ENCODE assay signal across 12 cellular contexts in the genomic region with DNA sequence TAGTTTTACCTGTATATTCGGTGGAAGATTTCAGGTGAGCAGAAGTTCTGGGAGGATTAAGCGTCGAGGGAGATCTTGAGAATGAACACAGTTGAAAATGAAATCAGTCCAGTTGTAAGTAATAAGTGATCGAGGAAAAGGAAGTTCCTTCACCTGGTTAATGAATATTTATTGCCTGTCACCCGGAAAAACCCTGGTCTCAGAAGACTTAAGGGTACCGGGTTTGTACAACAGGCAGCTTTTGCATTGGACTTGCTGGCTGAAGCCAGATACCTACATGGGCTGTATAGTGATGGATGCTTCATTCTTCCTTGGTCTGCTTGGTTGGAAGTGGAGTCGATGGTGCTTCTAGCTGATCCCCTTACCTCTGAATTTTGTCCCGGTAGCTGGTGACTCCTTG.
DNase-seq lines count a peak whose midpoint lies in the region; ATAC-seq and TF ChIP-seq lines count a peak whose summit lies in the region.
"Had no signal": no experiment of that assay in that cellular context is flagged by ENCODE, and none has a peak within 500 bp of the region (broad histone marks: within the 10 kb centered on the region; RNA-seq: fewer than 3 reads in every experiment).

No MANE protein-coding gene starts in this region.

- TF ChIP-seq CTCF in HEK293 (tag by site-specific recombination; IDR thresholded peaks at IDR 0.05) (no peak), ovary (IDR thresholded peaks at IDR 0.05) (no peak), thyroid gland (IDR thresholded peaks at IDR 0.05) (no peak)

- intact Hi-C loops in ovary (cut with DNase I) (no loop called here), thyroid gland (cut with DNase I) (no loop called here)

- H3K4me1 Mint-ChIP-seq in CD8-positive, alpha-beta memory T cell: peaks cover 16 to 40% (median 17%) of the 10 kb centered on the region in 3 donors
- peaks cover 55% of the 10 kb centered on the region for H3K4me1 Mint-ChIP-seq in activated CD8-positive, alpha-beta T cell treated with anti-CD3 and anti-CD28 coated beads, Interleukin-2, amount 10 ng/mL, durations not matched to agents 7 days and 5 days (ENCODE audit: low read depth)
- H3K4me1 Mint-ChIP-seq in naive thymus-derived CD8-positive, alpha-beta T cell: peaks cover 26 to 79% (median 65%) of the 10 kb centered on the region in 4 donors

- H3K36me3 ChIP-seq in CD8-positive, alpha-beta memory T cell (ENCODE audit: insufficient read depth, low read length): no peaks in the 10 kb centered on the region
- H3K36me3 ChIP-seq in HEK293 (ENCODE audit: control insufficient read depth in 2 of 2, insufficient read depth in 1 of 2, low read length in 2 of 2): no peaks in the 10 kb centered on the region
- no peaks in the 10 kb centered on the region for H3K36me3 ChIP-seq in ovary
- no peaks in the 10 kb centered on the region for H3K36me3 ChIP-seq in thyroid gland
- H3K36me3 ChIP-seq: ascending aorta, SJCRH30 had no signal

- H3K27ac Mint-ChIP-seq in CD8-positive, alpha-beta memory T cell: peak overlapping the region in 7 of 8 donors; percentile 52 to 89 (median 75)
- peak overlapping the region; percentile 85 for H3K27ac Mint-ChIP-seq in activated CD8-positive, alpha-beta T cell treated with anti-CD3 and anti-CD28 coated beads, Interleukin-2, amount 10 ng/mL, durations not matched to agents 7 days and 5 days
- peak overlapping the region; percentile 52 to 97 (median 92) for H3K27ac Mint-ChIP-seq in naive thymus-derived CD8-positive, alpha-beta T cell

- no peaks in the 10 kb centered on the region for H3K9me3 Mint-ChIP-seq in CD8-positive, alpha-beta memory T cell
- H3K9me3 Mint-ChIP-seq in activated CD8-positive, alpha-beta T cell treated with anti-CD3 and anti-CD28 coated beads, Interleukin-2, amount 10 ng/mL, durations not matched to agents 7 days and 5 days (ENCODE audit: insufficient read depth): no peaks in the 10 kb centered on the region
- H3K9me3 Mint-ChIP-seq in naive thymus-derived CD8-positive, alpha-beta T cell: no peaks in the 10 kb centered on the region

- H3K9me3 ChIP-seq in CD8-positive, alpha-beta memory T cell (ENCODE audit: low read length): no peaks in the 10 kb centered on the region
- H3K9me3 ChIP-seq in HEK293 (ENCODE audit: control insufficient read depth, insufficient read depth, low read depth, low read length) (no peaks in the 10 kb centered on the region), ovary (no peaks in the 10 kb centered on the region), thyroid gland (no peaks in the 10 kb centered on the region)
- H3K9me3 ChIP-seq: ascending aorta, SJCRH30 had no signal

- POLR2A ChIA-PET in CD8-positive, alpha-beta memory T cell (lab: Charles Lee): no interaction called here
- POLR2A ChIA-PET in HEK293 (lab: Yijun Ruan, JAX): interaction anchor here (0.5 to 1.5 kb wide), 2 partner anchors 33 to 74 kb away, joined by 4 to 7 read pairs; no protein-coding TSS in a partner anchor
- POLR2A ChIA-PET in activated CD8-positive, alpha-beta T cell treated with anti-CD3 and anti-CD28 coated beads, Interleukin-2, amount 10 ng/mL, durations not matched to agents 7 days and 5 days (lab: Charles Lee): interaction anchor here (1.0 kb wide), 1 partner anchor 22 kb away, joined by 3 read pairs; no protein-coding TSS in a partner anchor
- POLR2A ChIA-PET in naive thymus-derived CD8-positive, alpha-beta T cell (lab: Charles Lee): interaction anchor here (0.7 to 1.2 kb wide), 3 partner anchors 9 to 36 kb away, joined by 3 to 5 read pairs (median 4); no protein-coding TSS in a partner anchor

- H3K27ac ChIP-seq in CD8-positive, alpha-beta memory T cell (ENCODE audit: low read depth, low read length): no peak overlapping the region
- H3K27ac ChIP-seq in HEK293 (ENCODE audit: extremely low read depth, low read depth, low read length) (peak overlapping the region; percentile 12; the same call in 1 of the 2 replicates), ovary (no peak overlapping the region), thyroid gland (no peak overlapping the region)
- H3K27ac ChIP-seq: ascending aorta, SJCRH30 had no signal

- WGBS in ovary, 3 donors: 89 to 92% (median 90%) methylated on average over 8 of the region's 8 CpGs
- WGBS in thyroid gland, 2 donors: 88 to 91% methylated on average over 8 of the region's 8 CpGs

- no peak for TF ChIP-seq EP300 in ovary (IDR thresholded peaks at IDR 0.05)

- no peak for ATAC-seq in activated CD8-positive, alpha-beta T cell treated with anti-CD3 and anti-CD28 coated beads, Interleukin-2, amount 10 ng/mL, durations not matched to agents 7 days and 5 days
- ATAC-seq in naive thymus-derived CD8-positive, alpha-beta T cell: no peak
- no peak for ATAC-seq in GM21786 (IDR thresholded peaks at IDR 0.05; ENCODE audit: unreplicated experiment)

- no peak for DNase-seq in CD8-positive, alpha-beta memory T cell
- DNase-seq in activated CD8-positive, alpha-beta T cell treated with anti-CD3 and anti-CD28 coated beads, Interleukin-2, amount 10 ng/mL, durations not matched to agents 7 days and 5 days: no peak
- no peak for DNase-seq in naive thymus-derived CD8-positive, alpha-beta T cell
- DNase-seq in ovary: no peak
- no peak for DNase-seq in thyroid gland
- DNase-seq: dermis blood vessel endothelial cell, NCI-H446 had no signal

- H3K36me3 Mint-ChIP-seq in CD8-positive, alpha-beta memory T cell: no peaks in the 10 kb centered on the region
- H3K36me3 Mint-ChIP-seq in activated CD8-positive, alpha-beta T cell treated with anti-CD3 and anti-CD28 coated beads, Interleukin-2, amount 10 ng/mL, durations not matched to agents 7 days and 5 days (ENCODE audit: low read depth): peaks cover 23% of the 10 kb centered on the region
- H3K36me3 Mint-ChIP-seq in naive thymus-derived CD8-positive, alpha-beta T cell: peaks cover 0 to 5% (median 0%) of the 10 kb centered on the region in 3 donors

- peak overlapping the region in 3 of 7 donors; percentile 12 to 66 (median 55) for H3K4me3 Mint-ChIP-seq in CD8-positive, alpha-beta memory T cell
- H3K4me3 Mint-ChIP-seq in activated CD8-positive, alpha-beta T cell treated with anti-CD3 and anti-CD28 coated beads, Interleukin-2, amount 10 ng/mL, durations not matched to agents 7 days and 5 days: peak overlapping the region; percentile 21
- H3K4me3 Mint-ChIP-seq in naive thymus-derived CD8-positive, alpha-beta T cell: peak overlapping the region in 7 of 10 donors; percentile 17 to 73 (median 63)

- TF ChIP-seq POLR2A in ovary (IDR thresholded peaks at IDR 0.05) (no peak), thyroid gland (IDR thresholded peaks at IDR 0.05) (no peak)

- no peaks in the 10 kb centered on the region for H3K27me3 Mint-ChIP-seq in CD8-positive, alpha-beta memory T cell
- H3K27me3 Mint-ChIP-seq in activated CD8-positive, alpha-beta T cell treated with anti-CD3 and anti-CD28 coated beads, Interleukin-2, amount 10 ng/mL, durations not matched to agents 7 days and 5 days (ENCODE audit: low read depth): no peaks in the 10 kb centered on the region
- H3K27me3 Mint-ChIP-seq in naive thymus-derived CD8-positive, alpha-beta T cell: no peaks in the 10 kb centered on the region

- no peaks in the 10 kb centered on the region for H3K27me3 ChIP-seq in CD8-positive, alpha-beta memory T cell (ENCODE audit: insufficient read depth, low read length, poor library complexity, severe bottlenecking)
- H3K27me3 ChIP-seq in ovary (no peaks in the 10 kb centered on the region), thyroid gland (no peaks in the 10 kb centered on the region)
- H3K27me3 ChIP-seq: ascending aorta, SJCRH30 had no signal

- no peak overlapping the region for H3K4me3 ChIP-seq in CD8-positive, alpha-beta memory T cell (ENCODE audit: low read length)
- no peak overlapping the region for H3K4me3 ChIP-seq in HEK293 (ENCODE audit: low read depth, low read length)
- no peak overlapping the region for H3K4me3 ChIP-seq in ovary
- no peak overlapping the region for H3K4me3 ChIP-seq in thyroid gland (replicated peaks in 1 of 3)
- H3K4me3 ChIP-seq: ascending aorta, K562, SJCRH30 had no signal

- H3K4me1 ChIP-seq in CD8-positive, alpha-beta memory T cell (ENCODE audit: insufficient read depth, low read length): peaks cover 27% of the 10 kb centered on the region
- H3K4me1 ChIP-seq in HEK293 (ENCODE audit: control insufficient read depth, insufficient read depth, low read length) (peaks cover 20% of the 10 kb centered on the region), ovary (ENCODE audit: insufficient read depth) (peaks cover 2% of the 10 kb centered on the region), thyroid gland (peaks cover 0 to 9% of the 10 kb centered on the region in 2 donors)
- H3K4me1 ChIP-seq: ascending aorta had no signal

- CTCF ChIA-PET in CD8-positive, alpha-beta memory T cell (lab: Charles Lee): no interaction called here
- CTCF ChIA-PET in HEK293 (lab: Yijun Ruan, JAX): interaction anchor here (1.3 kb wide), 1 partner anchor 191 kb away, joined by 3 read pairs; no protein-coding TSS in a partner anchor
- CTCF ChIA-PET in activated CD8-positive, alpha-beta T cell treated with anti-CD3 and anti-CD28 coated beads, Interleukin-2, amount 10 ng/mL, durations not matched to agents 7 days and 5 days (lab: Charles Lee): interaction anchor here (1.1 to 1.2 kb wide), 3 partner anchors 9 to 65 kb away, joined by 3 to 4 read pairs (median 3); no protein-coding TSS in a partner anchor

TF ChIP-seq in HEK293, 187 proteins besides CTCF, POLR2A, EP300 and RAD21:
- TF ChIP-seq ZNF140 (tag by site-specific recombination; IDR thresholded peaks at IDR 0.05): no peak
- TF ChIP-seq ZNF10 (tag by site-specific recombination; IDR thresholded peaks at IDR 0.05): peak; percentile 78; the same call in 1 of the 2 replicates
- TF ChIP-seq, protein P1, sequence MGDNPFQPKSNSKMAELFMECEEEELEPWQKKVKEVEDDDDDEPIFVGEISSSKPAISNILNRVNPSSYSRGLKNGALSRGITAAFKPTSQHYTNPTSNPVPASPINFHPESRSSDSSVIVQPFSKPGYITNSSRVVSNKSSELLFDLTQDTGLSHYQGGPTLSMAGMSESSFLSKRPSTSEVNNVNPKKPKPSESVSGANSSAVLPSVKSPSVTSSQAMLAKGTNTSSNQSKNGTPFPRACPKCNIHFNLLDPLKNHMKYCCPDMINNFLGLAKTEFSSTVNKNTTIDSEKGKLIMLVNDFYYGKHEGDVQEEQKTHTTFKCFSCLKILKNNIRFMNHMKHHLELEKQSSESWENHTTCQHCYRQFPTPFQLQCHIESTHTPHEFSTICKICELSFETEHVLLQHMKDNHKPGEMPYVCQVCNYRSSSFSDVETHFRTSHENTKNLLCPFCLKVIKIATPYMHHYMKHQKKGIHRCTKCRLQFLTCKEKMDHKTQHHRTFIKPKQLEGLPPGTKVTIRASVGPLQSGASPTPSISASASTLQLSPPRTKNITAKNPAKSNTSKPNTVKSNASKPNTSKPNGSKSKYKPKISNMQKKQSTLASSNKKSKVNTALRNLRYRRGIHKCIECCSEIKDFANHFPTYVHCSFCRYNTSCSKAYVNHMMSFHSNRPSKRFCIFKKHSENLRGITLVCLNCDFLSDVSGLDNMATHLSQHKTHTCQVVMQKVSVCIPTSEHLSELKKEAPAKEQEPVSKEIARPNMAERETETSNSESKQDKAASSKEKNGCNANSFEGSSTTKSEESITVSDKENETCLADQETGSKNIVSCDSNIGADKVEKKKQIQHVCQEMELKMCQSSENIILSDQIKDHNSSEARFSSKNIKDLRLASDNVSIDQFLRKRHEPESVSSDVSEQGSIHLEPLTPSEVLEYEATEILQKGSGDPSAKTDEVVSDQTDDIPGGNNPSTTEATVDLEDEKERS (tag by site-specific recombination; IDR thresholded peaks at IDR 0.05): no peak
